ENCODE assay signal across 9 cellular contexts in the genomic region with DNA sequence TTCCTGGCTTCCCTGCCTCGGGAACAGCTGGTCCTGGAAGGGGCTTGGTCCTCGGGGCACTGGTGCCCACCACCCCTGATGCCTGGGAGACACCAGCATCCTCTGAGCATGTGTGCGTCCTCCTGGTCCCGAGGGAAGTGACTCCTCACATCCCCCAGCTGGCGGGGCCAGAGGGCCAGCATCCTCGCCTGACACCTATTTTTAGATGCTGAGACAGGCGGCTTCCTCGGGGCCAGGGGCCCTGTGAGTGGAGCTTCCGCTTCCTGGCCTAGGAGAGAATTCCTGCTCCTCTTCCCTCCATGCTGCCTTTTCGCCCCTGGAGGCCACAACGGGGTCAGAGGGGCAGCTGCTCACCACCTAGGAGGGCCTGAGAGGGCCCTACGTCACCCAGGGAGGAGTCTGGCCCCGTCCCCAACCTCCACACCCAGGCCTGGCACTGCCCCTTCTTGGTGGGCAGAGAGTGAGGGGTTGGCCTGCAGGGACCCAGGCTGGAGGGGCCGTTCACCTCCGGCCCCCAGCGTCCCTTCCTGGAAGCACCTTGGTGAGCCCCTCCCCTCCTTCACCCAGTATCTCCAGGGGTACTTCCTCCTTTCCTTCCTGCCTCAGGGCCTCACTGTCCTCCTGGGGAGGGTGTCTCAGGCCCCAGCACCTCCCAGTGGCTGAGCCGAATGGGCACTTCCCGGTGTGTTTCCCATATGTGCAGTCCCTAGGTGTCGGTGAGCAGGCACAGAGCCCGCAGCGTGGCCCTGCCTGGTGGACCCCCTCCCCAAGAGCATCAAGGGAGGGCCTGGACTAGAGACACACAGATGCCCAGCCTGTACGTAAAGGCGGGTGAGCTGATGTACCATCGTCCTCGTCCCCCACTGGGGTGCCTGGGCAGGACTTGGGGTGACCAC. TPM values are rescaled to one million over a fixed set of nuclear protein-coding genes. Genes with fewer than 3 reads are reported as not detected.
A peak's percentile ranks its signal among the peaks of the same experiment; 100 is the strongest.
DNase-seq lines count a peak whose midpoint lies in the region; ATAC-seq and TF ChIP-seq lines count a peak whose summit lies in the region.
"Had no signal": no experiment of that assay in that cellular context is flagged by ENCODE, and none has a peak within 500 bp of the region (broad histone marks: within the 10 kb centered on the region; RNA-seq: fewer than 3 reads in every experiment).

No MANE protein-coding gene starts in this region.

- peaks cover 91% of the 10 kb centered on the region for H3K4me1 ChIP-seq in body of pancreas
- H3K4me1 ChIP-seq in testis: peaks cover 88% of the 10 kb centered on the region

- H3K9me3 ChIP-seq in body of pancreas (no peaks in the 10 kb centered on the region), testis (no peaks in the 10 kb centered on the region)

- DNase-seq in NCI-H526 (lab: John Stamatoyannopoulos, UW) (peak; percentile 53 to 81), NCI-H526 treated with DMSO at 0.1 percent for 48 hours (lab: John Stamatoyannopoulos, UW) (no peak), body of pancreas (peak in 2 of 4 donors; percentile 47 to 56), left kidney (ENCODE audit: low read depth, low spot score) (peak; percentile 22), testis (peak; percentile 72), GM19238 (ENCODE audit: insufficient read length, low spot score) (no peak), activated gamma-delta T cell (lab: John Stamatoyannopoulos, UW) (no peak)
- DNase-seq: NCI-H2029 had no signal

- TF ChIP-seq CTCF in body of pancreas (IDR thresholded peaks at IDR 0.05) (peak in 1 of 7 experiments; percentile 5), testis (IDR thresholded peaks at IDR 0.05) (no peak)

- H3K4me3 ChIP-seq in body of pancreas (no peak overlapping the region), testis (no peak overlapping the region)

- peak; percentile 1 for ATAC-seq in body of pancreas
- ATAC-seq in HG02678 (IDR thresholded peaks at IDR 0.05; ENCODE audit: unreplicated experiment): no peak

- H3K36me3 ChIP-seq in body of pancreas (replicated peaks in 1 of 2; ENCODE audit: insufficient read depth in 1 of 2, low read depth in 2 of 2): no peaks in the 10 kb centered on the region
- H3K36me3 ChIP-seq in testis (ENCODE audit: low read depth, missing control alignments): no peaks in the 10 kb centered on the region

- H3K27ac ChIP-seq in body of pancreas (peak overlapping the region; percentile 56 to 97 (median 77)), testis (peak overlapping the region; percentile 88 to 97)

- TF ChIP-seq POLR2A in body of pancreas (IDR thresholded peaks at IDR 0.05): no peak
- TF ChIP-seq POLR2A in testis (IDR thresholded peaks at IDR 0.05): no peak

- WGBS in body of pancreas, 2 donors: 53 to 57% methylated on average over 9 to 23 of the region's 25 CpGs
- WGBS in testis, 2 donors: 34 to 36% methylated on average over 7 to 21 of the region's 25 CpGs

- intact Hi-C loops in body of pancreas (cut with DNase I): no loop called here
- intact Hi-C loops in testis (cut with DNase I; ENCODE audit: low total_unique reads): no loop called here

- no peaks in the 10 kb centered on the region for H3K27me3 ChIP-seq in body of pancreas
- no peaks in the 10 kb centered on the region for H3K27me3 ChIP-seq in testis

RNA-seq across cellular contexts. Expression of a gene that starts 6.1 kb away (rescaled TPM):
- total RNA-seq in body of pancreas (100 to 1,000 TPM; 217 to 332 TPM), testis (100 to 1,000 TPM; 541 to 829 TPM)
- 665 TPM for polyA plus RNA-seq in testis (ENCODE audit: insufficient read depth, low read depth, low replicate concordance)

RNA-seq across cellular contexts. Expression of a gene that starts 17.4 kb away (rescaled TPM):
- 10 to 100 TPM; 21.5 to 25.7 TPM for total RNA-seq in body of pancreas
- total RNA-seq in testis: 10 to 100 TPM; 87.4 to 95.5 TPM
- polyA plus RNA-seq in testis (ENCODE audit: insufficient read depth, low read depth, low replicate concordance): 133 TPM

Comparison
In these comparisons a context has a peak if more than half of its experiments do, and no peak if none do; other contexts are left out.
1. DNase-seq: peak in NCI-H526 (2 of 2), left kidney (single experiment) and testis (single experiment); none in NCI-H526 treated with DMSO at 0.1 percent for 48 hours (single experiment), GM19238 (single experiment) and activated gamma-delta T cell (single experiment).